In genomic region chr9:108254236-108254635, GRCh38 we compare ENCODE assay signal across 28 cellular contexts.
"Had no signal": no experiment of that assay in that cellular context is flagged by ENCODE, and none has a peak within 500 bp of the region (broad histone marks: within the 10 kb centered on the region; RNA-seq: fewer than 3 reads in every experiment).

No MANE protein-coding gene starts in this region.

- H3K36me3 ChIP-seq: breast epithelium had no signal

- H3K27ac ChIP-seq: breast epithelium, SK-N-MC, VCaP had no signal

- DNase-seq: activated CD4-positive, alpha-beta memory T cell treated with anti-CD3 and anti-CD28 coated beads for 36 hours; activated CD4-positive, alpha-beta T cell treated with anti-CD3 and anti-CD28 coated beads, Interleukin-2, amount 10 ng/mL, durations not matched to agents 7 days and 5 days; activated CD4-positive, CD25-positive, alpha-beta regulatory T cell; activated CD8-positive, alpha-beta memory T cell treated with anti-CD3 and anti-CD28 coated beads for 24 hours; activated gamma-delta T cell; activated naive CD4-positive, alpha-beta T cell treated with anti-CD3 and anti-CD28 coated beads for 36 hours; activated T-cell treated with anti-CD3 and anti-CD28 coated beads, Interleukin-2, amount 50 U/mL, for 48 hours; aorta; central memory CD4-positive, alpha-beta T cell; KG1; NCI-H1092; NCI-H1417; NCI-H1930; NCI-H2171 treated with DMSO at 0.1 percent for 48 hours; NCI-H226; NCI-H526 treated with DMSO at 0.1 percent for 48 hours; NCI-H82; OCI-M1; RPMI8226; T-cell; T-helper 2 cell; T1000 had no signal

- H3K4me3 ChIP-seq: breast epithelium, SK-N-MC had no signal

- H3K4me1 ChIP-seq: breast epithelium had no signal

- ATAC-seq: activated T-helper 17 cell treated with anti-CD3 and anti-CD28 coated beads, Interleukin-2, amount 50 U/mL, for 72 hours; Panc1; Right ventricle myocardium inferior; T-cell had no signal

- H3K9me3 ChIP-seq: breast epithelium had no signal

- H3K27me3 ChIP-seq: breast epithelium had no signal
